ENCODE assay signal across 26 cellular contexts in genomic region chr12:129001-129400, GRCh38.
"Had no signal": no experiment of that assay in that cellular context is flagged by ENCODE, and none has a peak within 500 bp of the region (broad histone marks: within the 10 kb centered on the region; RNA-seq: fewer than 3 reads in every experiment).

No MANE protein-coding gene starts in this region.

- DNase-seq: cortex of kidney; effector CD8-positive, alpha-beta T cell; effector memory CD8-positive, alpha-beta T cell; endodermal cell; erythroblast; esophagus squamous epithelium; foreskin fibroblast; foreskin melanocyte; gastrocnemius medialis; glutamatergic neuron; head of caudate nucleus; heart right ventricle; hippocampal formation; left cardiac atrium; left ventricle myocardium superior; lower lobe of right lung; mesenchymal stem cell; mucosa of descending colon; naive B cell; naive thymus-derived CD8-positive, alpha-beta T cell had no signal

- ATAC-seq: effector memory CD8-positive, alpha-beta T cell; esophagus mucosa; gastrocnemius medialis; heart right ventricle; left ventricle myocardium superior; lower lobe of right lung; mucosa of descending colon; naive thymus-derived CD8-positive, alpha-beta T cell had no signal

- H3K27ac ChIP-seq: epithelial cell of prostate, esophagus squamous epithelium, gastrocnemius medialis, heart right ventricle, left lung, lower lobe of right lung had no signal

- H3K36me3 ChIP-seq: esophagus squamous epithelium, gastrocnemius medialis, heart right ventricle, left lung, lower lobe of right lung had no signal

- H3K4me3 ChIP-seq: esophagus squamous epithelium, gastrocnemius medialis, heart right ventricle, left lung, lower lobe of right lung, mucosa of descending colon had no signal

- FAIRE-seq: endometrium, islet of Langerhans, keratinocyte had no signal

- H3K4me1 ChIP-seq: esophagus squamous epithelium, gastrocnemius medialis, heart right ventricle, left lung, lower lobe of right lung had no signal

- H3K9me3 ChIP-seq: esophagus squamous epithelium, gastrocnemius medialis, heart right ventricle, left lung, lower lobe of right lung, mucosa of descending colon had no signal
